ENCODE assay signal across 25 cellular contexts in genomic region chr14:73403181-73403752, GRCh38. TPM values are rescaled to one million over a fixed set of nuclear protein-coding genes. Genes with fewer than 3 reads are reported as not detected.
DNase-seq lines count a peak whose midpoint lies in the region; FAIRE-seq and TF ChIP-seq lines count a peak whose summit lies in the region.
"Had no signal": no experiment of that assay in that cellular context is flagged by ENCODE, and none has a peak within 500 bp of the region (broad histone marks: within the 10 kb centered on the region; RNA-seq: fewer than 3 reads in every experiment).

No MANE protein-coding gene starts in this region.

- no peaks in the 10 kb centered on the region for H3K27me3 ChIP-seq in Peyer's patch
- H3K27me3 ChIP-seq: upper lobe of right lung had no signal

- H3K27me3 Mint-ChIP-seq in endothelial cell (ENCODE audit: unreplicated experiment) (no peaks in the 10 kb centered on the region), progenitor cell of endocrine pancreas (no peaks in the 10 kb centered on the region)
- H3K27me3 Mint-ChIP-seq: activated CD4-positive, alpha-beta memory T cell treated with anti-CD3 and anti-CD28 coated beads, Interleukin-2, amount 10 ng/mL, durations not matched to agents 7 days and 5 days; natural killer cell treated with Interleukin-12 subunit alpha and Interleukin-12 subunit beta and Interleukin-15 and Interleukin-18, amount 100 ng/mL, for 72 hours had no signal

- peaks cover 0 to 3% (median 0%) of the 10 kb centered on the region in 4 donors for H3K4me1 ChIP-seq in Peyer's patch

- peak overlapping the region; percentile 52 for H3K27ac Mint-ChIP-seq in endothelial cell (ENCODE audit: unreplicated experiment)
- H3K27ac Mint-ChIP-seq in progenitor cell of endocrine pancreas: peak overlapping the region; percentile 79
- H3K27ac Mint-ChIP-seq: activated CD4-positive, alpha-beta memory T cell treated with anti-CD3 and anti-CD28 coated beads, Interleukin-2, amount 10 ng/mL, durations not matched to agents 7 days and 5 days; natural killer cell treated with Interleukin-12 subunit alpha and Interleukin-12 subunit beta and Interleukin-15 and Interleukin-18, amount 100 ng/mL, for 72 hours; T-helper 2 cell treated with Interferon-gamma antibody and Interleukin-4, amounts not matched to agents 5 μg/mL and 100 μg/mL, for 36 hours had no signal

- no peak overlapping the region for H3K4me3 ChIP-seq in Peyer's patch
- H3K4me3 ChIP-seq: upper lobe of right lung had no signal

- TF ChIP-seq CTCF in endothelial cell (IDR thresholded peaks at IDR 0.05; ENCODE audit: unreplicated experiment) (no peak), progenitor cell of endocrine pancreas (IDR thresholded peaks at IDR 0.05; ENCODE audit: unreplicated experiment) (no peak), Peyer's patch (IDR thresholded peaks at IDR 0.05) (no peak)

- H3K27ac ChIP-seq in Peyer's patch: peak overlapping the region in 1 of 4 donors; percentile 38
- H3K27ac ChIP-seq: HL-60, upper lobe of right lung had no signal

- H3K9me3 ChIP-seq in Peyer's patch: peaks cover 0 to 6% (median 0%) of the 10 kb centered on the region in 4 donors
- H3K9me3 ChIP-seq: upper lobe of right lung had no signal

- peaks cover 0 to 16% (median 0%) of the 10 kb centered on the region in 3 donors for H3K36me3 ChIP-seq in Peyer's patch

- no peaks in the 10 kb centered on the region for H3K9me3 Mint-ChIP-seq in endothelial cell (ENCODE audit: unreplicated experiment)
- H3K9me3 Mint-ChIP-seq in progenitor cell of endocrine pancreas (ENCODE audit: low read depth): no peaks in the 10 kb centered on the region
- H3K9me3 Mint-ChIP-seq: activated CD4-positive, alpha-beta memory T cell treated with anti-CD3 and anti-CD28 coated beads, Interleukin-2, amount 10 ng/mL, durations not matched to agents 7 days and 5 days; natural killer cell treated with Interleukin-12 subunit alpha and Interleukin-12 subunit beta and Interleukin-15 and Interleukin-18, amount 100 ng/mL, for 72 hours; T-helper 2 cell treated with Interferon-gamma antibody and Interleukin-4, amounts not matched to agents 5 μg/mL and 100 μg/mL, for 36 hours had no signal

- no peak for TF ChIP-seq POLR2A in Peyer's patch (IDR thresholded peaks at IDR 0.05)

- H3K36me3 Mint-ChIP-seq in endothelial cell (ENCODE audit: low read depth, unreplicated experiment): peaks cover 19% of the 10 kb centered on the region
- peaks cover 14% of the 10 kb centered on the region for H3K36me3 Mint-ChIP-seq in progenitor cell of endocrine pancreas (ENCODE audit: insufficient read depth)
- H3K36me3 Mint-ChIP-seq: natural killer cell treated with Interleukin-12 subunit alpha and Interleukin-12 subunit beta and Interleukin-15 and Interleukin-18, amount 100 ng/mL, for 72 hours had no signal

- peak; percentile 84 for FAIRE-seq in GM18507 (lab: Jason Lieb, UNC)
- FAIRE-seq: keratinocyte, small intestine had no signal

- DNase-seq in GM18507 (ENCODE audit: extremely low spot score, insufficient read length, low read depth) (no peak), NAMALWA (ENCODE audit: low spot score) (peak; percentile 16), endothelial cell (ENCODE audit: low spot score) (no peak), progenitor cell of endocrine pancreas (ENCODE audit: low spot score, unreplicated experiment) (no peak), Peyer's patch (no peak), AML-193 (lab: John Stamatoyannopoulos, UW) (no peak), Kasumi-1 (lab: John Stamatoyannopoulos, UW) (no peak), superior temporal gyrus (ENCODE audit: extremely low spot score) (no peak)
- DNase-seq: activated CD4-positive, alpha-beta memory T cell treated with anti-CD3 and anti-CD28 coated beads, Interleukin-2, amount 10 ng/mL, durations not matched to agents 7 days and 5 days; activated naive CD4-positive, alpha-beta T cell; anterior cingulate cortex; central memory CD4-positive, alpha-beta T cell; COR-L47; EL; foreskin melanocyte; hypothalamus; NCI-H146; NCI-H774; small intestine; stimulated activated CD4-positive, alpha-beta T cell treated with anti-CD3 and anti-CD28 coated beads, Interleukin-4, amount 100 ng/mL, for 1 hour; upper lobe of right lung had no signal

- H3K4me3 Mint-ChIP-seq in endothelial cell (ENCODE audit: unreplicated experiment): no peak overlapping the region
- no peak overlapping the region for H3K4me3 Mint-ChIP-seq in progenitor cell of endocrine pancreas (ENCODE audit: low read depth)
- H3K4me3 Mint-ChIP-seq: activated CD4-positive, alpha-beta memory T cell treated with anti-CD3 and anti-CD28 coated beads, Interleukin-2, amount 10 ng/mL, durations not matched to agents 7 days and 5 days; natural killer cell treated with Interleukin-12 subunit alpha and Interleukin-12 subunit beta and Interleukin-15 and Interleukin-18, amount 100 ng/mL, for 72 hours; T-helper 2 cell treated with Interferon-gamma antibody and Interleukin-4, amounts not matched to agents 5 μg/mL and 100 μg/mL, for 36 hours had no signal

- H3K4me1 Mint-ChIP-seq in endothelial cell (ENCODE audit: unreplicated experiment) (peaks cover 9% of the 10 kb centered on the region), progenitor cell of endocrine pancreas (ENCODE audit: low read depth) (no peaks in the 10 kb centered on the region)
- H3K4me1 Mint-ChIP-seq: activated CD4-positive, alpha-beta memory T cell treated with anti-CD3 and anti-CD28 coated beads, Interleukin-2, amount 10 ng/mL, durations not matched to agents 7 days and 5 days had no signal

RNA-seq across cellular contexts. Expression of gene NUMB, which starts 55.1 kb away (rescaled TPM):
- total RNA-seq in endothelial cell (ENCODE audit: unreplicated experiment) (218 TPM), progenitor cell of endocrine pancreas (88.8 and 92.4 TPM in 2 replicates), Peyer's patch (100 to 1,000 TPM; 105 to 125 (median 117) TPM)
